10 cellular contexts compared by ENCODE assay signal in the genomic region with DNA sequence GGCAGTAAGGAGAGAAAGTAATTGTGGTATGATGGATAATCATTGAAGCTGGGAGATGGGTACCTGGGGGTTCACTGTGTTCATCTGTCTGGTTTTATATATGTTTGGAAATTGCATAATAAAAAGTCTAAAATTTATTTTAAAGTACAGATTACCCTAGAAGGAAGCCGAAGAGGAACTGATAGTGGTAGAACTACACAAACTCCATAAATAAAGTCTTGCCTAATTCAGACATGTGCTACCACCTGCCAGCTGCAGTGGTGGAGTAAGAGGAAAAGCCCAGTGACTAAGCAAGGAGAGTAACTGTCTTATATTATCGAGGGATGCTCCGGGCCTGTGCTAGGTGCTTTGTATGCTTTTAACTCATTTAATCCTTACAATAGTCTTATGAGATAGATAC. TPM values are rescaled to one million over a fixed set of nuclear protein-coding genes. Genes with fewer than 3 reads are reported as not detected.
DNase-seq lines count a peak whose midpoint lies in the region; ATAC-seq and TF ChIP-seq lines count a peak whose summit lies in the region.
"Had no signal": no experiment of that assay in that cellular context is flagged by ENCODE, and none has a peak within 500 bp of the region (broad histone marks: within the 10 kb centered on the region; RNA-seq: fewer than 3 reads in every experiment).

No MANE protein-coding gene starts in this region.

- DNase-seq in MG63 (peak; percentile 19), naive B cell (peak; percentile 55), mucosa of gallbladder (ENCODE audit: low spot score) (no peak), cortex of kidney (lab: John Stamatoyannopoulos, UW) (no peak), right atrium auricular region (ENCODE audit: low spot score) (no peak)
- DNase-seq: activated naive CD4-positive, alpha-beta T cell treated with anti-CD3 and anti-CD28 coated beads, Interleukin-2, amount 50 U/mL, for 16 hours had no signal

- H3K36me3 ChIP-seq in MG63 (no peaks in the 10 kb centered on the region), right atrium auricular region (no peaks in the 10 kb centered on the region)

- peak overlapping the region in 1 of 2 donors; percentile 1 for H3K27ac ChIP-seq in right atrium auricular region

- H3K4me3 ChIP-seq in MG63 (no peak overlapping the region), right atrium auricular region (no peak overlapping the region)

- no peak for TF ChIP-seq CTCF in right atrium auricular region (IDR thresholded peaks at IDR 0.05)

- H3K27ac Mint-ChIP-seq in naive B cell: peak overlapping the region in 5 of 6 donors; percentile 19 to 88 (median 81)

- peaks cover 22 to 31% (median 23%) of the 10 kb centered on the region in 3 donors for H3K4me1 Mint-ChIP-seq in naive B cell

- peak overlapping the region in 7 of 8 donors; percentile 17 to 69 (median 33) for H3K4me3 Mint-ChIP-seq in naive B cell

- no peaks in the 10 kb centered on the region for H3K9me3 Mint-ChIP-seq in naive B cell

- no peaks in the 10 kb centered on the region for H3K36me3 Mint-ChIP-seq in naive B cell

- H3K27me3 Mint-ChIP-seq in naive B cell: no peaks in the 10 kb centered on the region

- H3K9me3 ChIP-seq in MG63 (no peaks in the 10 kb centered on the region), right atrium auricular region (no peaks in the 10 kb centered on the region)

- ATAC-seq in GM19035 (IDR thresholded peaks at IDR 0.05; ENCODE audit: unreplicated experiment) (peak; percentile 52), HG02759 (IDR thresholded peaks at IDR 0.05; ENCODE audit: unreplicated experiment) (peak; percentile 58), naive B cell (ENCODE audit: low read depth in 2 of 2) (peak; percentile 60 to 66), HG03196 (IDR thresholded peaks at IDR 0.05; ENCODE audit: unreplicated experiment) (no peak)
- ATAC-seq: esophagus mucosa had no signal

- H3K4me1 ChIP-seq in right atrium auricular region: peaks cover 0 to 12% of the 10 kb centered on the region in 2 donors

- H3K27me3 ChIP-seq in MG63 (no peaks in the 10 kb centered on the region), right atrium auricular region (no peaks in the 10 kb centered on the region)

RNA-seq across cellular contexts. Expression of a gene that starts 56.6 kb away (rescaled TPM):
- total RNA-seq in MG63 (2014; rRNA removed; shearing (Covaris generic); ENCODE audit: low replicate concordance): 173 and 393 TPM in 2 replicates
- 100 to 1,000 TPM; 131 to 412 (median 247) TPM for polyA plus RNA-seq in naive B cell (ENCODE audit: low read depth in 6 of 6)
- 243 TPM for total RNA-seq in mucosa of gallbladder
- 100 to 1,000 TPM; 175 to 206 TPM for total RNA-seq in right atrium auricular region

Comparison
In these comparisons a context has a peak if more than half of its experiments do, and no peak if none do; other contexts are left out.
1. DNase-seq: peak in MG63 (single experiment) and naive B cell (single experiment); none in mucosa of gallbladder (single experiment), cortex of kidney (single experiment) and right atrium auricular region (single experiment).